ENCODE assay signal across 8 cellular contexts in genomic region chr1:25997759-25998074, GRCh38. TPM values are rescaled to one million over a fixed set of nuclear protein-coding genes. Genes with fewer than 3 reads are reported as not detected.
DNase-seq lines count a peak whose midpoint lies in the region; ATAC-seq, FAIRE-seq and TF ChIP-seq lines count a peak whose summit lies in the region.

TSS of gene PAFAH2 (minus strand) at chr1:25998063. CDS start at chr1:25990816, 7,247 bp downstream.

- FAIRE-seq in astrocyte (lab: Jason Lieb, UNC) = no peak

- TF ChIP-seq POLR2A in suprapubic skin (IDR thresholded peaks at IDR 0.05) = peak in 1 of 2 donors; percentile 30

- TF ChIP-seq CTCF in DND-41 (IDR thresholded peaks at IDR 0.05; ENCODE audit: borderline replicate concordance, extremely low read depth, low read length, poor library complexity, severe bottlenecking) (no peak), astrocyte (IDR thresholded peaks at IDR 0.05; ENCODE audit: insufficient read depth, low read depth, low read length) (no peak), kidney epithelial cell (IDR thresholded peaks at IDR 0.05; ENCODE audit: insufficient read depth, low read length, poor library complexity, severe bottlenecking) (no peak), suprapubic skin (IDR thresholded peaks at IDR 0.05) (no peak)

- peak within 1 kb of the TSS; percentile 95 for H2AFZ ChIP-seq in DND-41 (ENCODE audit: low read depth, low read length)
- peak within 1 kb of the TSS; percentile 86 for H2AFZ ChIP-seq in astrocyte (ENCODE audit: low read depth, low read length)

- H3K27me3 ChIP-seq in DND-41 (ENCODE audit: insufficient read depth, low read length, poor library complexity) (no peaks in the 10 kb centered on the region), astrocyte (ENCODE audit: insufficient read depth, low read length) (no peaks in the 10 kb centered on the region), kidney epithelial cell (ENCODE audit: control insufficient read depth, insufficient read depth, low read length) (no peaks in the 10 kb centered on the region), suprapubic skin (no peaks in the 10 kb centered on the region)

- H3K27ac ChIP-seq in DND-41 (ENCODE audit: low read length) (peak within 1 kb of the TSS; percentile 98), astrocyte (ENCODE audit: low read depth, low read length) (peak within 1 kb of the TSS; percentile 63), suprapubic skin (peak within 1 kb of the TSS; percentile 86)

- peak within 1 kb of the TSS; percentile 92 for H3K4me3 Mint-ChIP-seq in astrocyte (ENCODE audit: unreplicated experiment)

- H3K4me1 ChIP-seq in DND-41 (ENCODE audit: insufficient read depth, low read length) (peaks cover 57% of the 10 kb centered on the region), astrocyte (ENCODE audit: insufficient read depth, low read length) (peaks cover 15% of the 10 kb centered on the region), suprapubic skin (peaks cover 22% of the 10 kb centered on the region)

- no peaks in the 10 kb centered on the region for H3K36me3 ChIP-seq in DND-41 (ENCODE audit: insufficient read depth, low read length)
- H3K36me3 ChIP-seq in astrocyte (ENCODE audit: insufficient read depth, low read length) = no peaks in the 10 kb centered on the region
- H3K36me3 ChIP-seq in kidney epithelial cell (ENCODE audit: control insufficient read depth, insufficient read depth, low read length) = no peaks in the 10 kb centered on the region
- no peaks in the 10 kb centered on the region for H3K36me3 ChIP-seq in suprapubic skin

- H3K4me2 ChIP-seq in DND-41 (ENCODE audit: insufficient read depth, low read length) (peak within 1 kb of the TSS; percentile 74), astrocyte (ENCODE audit: low read length) (peak within 1 kb of the TSS; percentile 96)

- DNase-seq in DND-41 (no peak), astrocyte (ENCODE audit: low read depth) (no peak), kidney epithelial cell (ENCODE audit: low read depth) (no peak), suprapubic skin (ENCODE audit: low spot score in 2 of 2) (peak; percentile 75 to 82), NCI-H345 treated with DMSO at 0.1 percent for 48 hours (lab: John Stamatoyannopoulos, UW; ENCODE audit: unreplicated experiment) (no peak), cortex of kidney (lab: John Stamatoyannopoulos, UW) (no peak)

- H3K27me3 Mint-ChIP-seq in astrocyte (ENCODE audit: low read depth, unreplicated experiment) = no peaks in the 10 kb centered on the region

- H3K79me2 ChIP-seq in DND-41 (ENCODE audit: insufficient read depth, low read length) (peaks cover 37% of the 10 kb centered on the region), astrocyte (ENCODE audit: insufficient read depth, low read length) (peaks cover 6% of the 10 kb centered on the region)

- H3K4me3 ChIP-seq in DND-41 (ENCODE audit: low read depth in 1 of 2, low read length in 2 of 2) = peak within 1 kb of the TSS; percentile 40 to 66
- H3K4me3 ChIP-seq in astrocyte (ENCODE audit: insufficient read depth, low read depth, low read length) = peak within 1 kb of the TSS; percentile 70
- H3K4me3 ChIP-seq in kidney epithelial cell (ENCODE audit: low read depth, low read length) = peak within 1 kb of the TSS; percentile 82
- peak within 1 kb of the TSS; percentile 62 for H3K4me3 ChIP-seq in suprapubic skin

- H3K27ac Mint-ChIP-seq in astrocyte (ENCODE audit: unreplicated experiment) = peak within 1 kb of the TSS; percentile 96

- H3K36me3 Mint-ChIP-seq in astrocyte (ENCODE audit: low read depth, unreplicated experiment) = no peaks in the 10 kb centered on the region

- H3K9me3 ChIP-seq in DND-41 (ENCODE audit: insufficient read depth, low read length, severe bottlenecking) = no peaks in the 10 kb centered on the region
- no peaks in the 10 kb centered on the region for H3K9me3 ChIP-seq in astrocyte (ENCODE audit: insufficient read depth, low read depth, low read length)
- H3K9me3 ChIP-seq in suprapubic skin = no peaks in the 10 kb centered on the region

- 0% methylated on average over 15 of the region's 15 CpGs for WGBS in suprapubic skin

- no peaks in the 10 kb centered on the region for H3K9me3 Mint-ChIP-seq in astrocyte (ENCODE audit: unreplicated experiment)

- H3K9ac ChIP-seq in DND-41 (ENCODE audit: low read depth, low read length) (peak within 1 kb of the TSS; percentile 68), astrocyte (ENCODE audit: low read length) (peak within 1 kb of the TSS; percentile 85)

- TF ChIP-seq EP300 in suprapubic skin (IDR thresholded peaks at IDR 0.05) = no peak

- H4K20me1 ChIP-seq in DND-41 (ENCODE audit: insufficient read depth, low read length) (no peaks in the 10 kb centered on the region), astrocyte (ENCODE audit: insufficient read depth, low read length) (no peaks in the 10 kb centered on the region)

- ATAC-seq in DND-41 (ENCODE audit: insufficient read depth, low read depth) = peak; percentile 5
- peak; percentile 4 for ATAC-seq in HG03103 (IDR thresholded peaks at IDR 0.05; ENCODE audit: low read depth, unreplicated experiment)
- no peak for ATAC-seq in HG02610 (IDR thresholded peaks at IDR 0.05; ENCODE audit: unreplicated experiment)

- H3K4me1 Mint-ChIP-seq in astrocyte (ENCODE audit: low read depth, unreplicated experiment) = peaks cover 14% of the 10 kb centered on the region

RNA-seq across cellular contexts. Expression of gene PAFAH2, which starts in this region (rescaled TPM):
- total RNA-seq in astrocyte (13.6 and 14.1 TPM in 2 replicates), kidney epithelial cell (20.8 and 23.1 TPM in 2 replicates), suprapubic skin (10 to 100 TPM; 16.6 to 31.3 (median 20.0) TPM)

Comparison
In these comparisons a context has a peak if more than half of its experiments do, and no peak if none do; other contexts are left out.
1. DNase-seq: peak in suprapubic skin (2 of 2); none in DND-41 (single experiment), astrocyte (single experiment), kidney epithelial cell (single experiment), NCI-H345 treated with DMSO at 0.1 percent for 48 hours (single experiment) and cortex of kidney (single experiment).
2. Peak in every context shown above with its lines, with median percentiles within 50 percentile points of each other: H3K27ac ChIP-seq and H3K4me3 ChIP-seq.